21 cellular contexts compared by ENCODE assay signal in the genomic region with DNA sequence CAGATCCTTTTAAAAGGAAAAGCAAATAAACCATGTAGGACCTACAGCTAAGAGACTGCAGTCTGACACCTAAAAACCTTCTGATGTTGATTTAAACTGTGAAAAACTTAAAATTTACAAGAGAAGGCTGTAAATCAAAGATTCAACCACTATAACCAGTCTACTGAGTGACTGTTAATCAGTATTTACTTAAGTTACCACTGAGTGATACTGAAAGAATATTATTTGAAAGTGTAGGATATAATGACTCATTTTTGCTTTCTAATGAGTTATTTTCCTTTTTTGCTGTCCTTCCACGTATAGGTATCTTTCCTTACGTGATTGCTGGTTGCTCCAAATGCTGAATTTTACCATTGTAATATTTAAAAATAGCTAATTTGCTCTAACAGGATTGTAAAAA.
DNase-seq lines count a peak whose midpoint lies in the region; ATAC-seq and TF ChIP-seq lines count a peak whose summit lies in the region.
"Had no signal": no experiment of that assay in that cellular context is flagged by ENCODE, and none has a peak within 500 bp of the region (broad histone marks: within the 10 kb centered on the region; RNA-seq: fewer than 3 reads in every experiment).

No MANE protein-coding gene starts in this region.

- ATAC-seq in GM18867 (IDR thresholded peaks at IDR 0.05; ENCODE audit: unreplicated experiment) (peak; percentile 51), GM21381 (IDR thresholded peaks at IDR 0.05; ENCODE audit: unreplicated experiment) (peak; percentile 71), HG02981 (IDR thresholded peaks at IDR 0.05; ENCODE audit: unreplicated experiment) (peak; percentile 79)

- peak; percentile 6 for DNase-seq in epithelial cell of esophagus (ENCODE audit: low read depth)
- DNase-seq in NAMALWA (ENCODE audit: low spot score), result no peak
- DNase-seq in hepatic stellate cell (ENCODE audit: low spot score), result no peak
- no peak for DNase-seq in activated gamma-delta T cell treated with Interleukin-2 at 50 U/mL for 16 hours
- DNase-seq: activated CD4-positive, alpha-beta memory T cell treated with anti-CD3 and anti-CD28 coated beads, Interleukin-2, amount 10 ng/mL, durations not matched to agents 7 days and 5 days; amniotic stem cell; BE2C; cerebellar nuclear complex; effector memory CD4-positive, alpha-beta T cell; GOT3; mesendoderm; NCI-H1048; NCI-H2081; NCI-H524; SIG-M5; stimulated activated CD4-positive, alpha-beta T cell treated with anti-CD3 and anti-CD28 coated beads, Interleukin-4, amount 100 ng/mL, for 24 hours had no signal

- no peak for TF ChIP-seq CTCF in epithelial cell of esophagus (IDR thresholded peaks at IDR 0.05; ENCODE audit: insufficient read depth, low read depth, low read length, missing control alignments)

- H3K4me3 ChIP-seq in epithelial cell of esophagus (ENCODE audit: low read length), result no peak overlapping the region
- H3K4me3 ChIP-seq: skin epidermis, thoracic aorta had no signal
